2 cellular contexts compared by ENCODE assay signal in the genomic region with DNA sequence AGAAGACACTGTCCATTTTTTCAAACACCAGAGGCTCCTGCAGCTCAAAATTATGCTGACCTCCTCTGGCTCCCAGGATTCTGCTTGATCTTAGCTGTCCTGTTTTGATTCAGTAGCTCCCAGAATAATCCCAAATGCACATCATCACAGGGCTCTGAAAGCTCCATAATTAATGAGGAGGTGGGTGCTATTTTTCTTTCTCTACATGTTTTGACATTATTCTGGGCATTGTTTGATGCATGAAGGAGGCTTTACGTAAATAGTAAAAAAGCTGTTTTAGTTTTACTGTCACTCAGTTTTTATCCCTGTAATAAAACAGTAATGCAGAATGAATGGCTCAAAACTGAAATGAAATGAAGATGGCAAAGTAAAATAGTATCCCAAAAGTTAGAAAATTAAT.
"Had no signal": no experiment of that assay in that cellular context is flagged by ENCODE, and none has a peak within 500 bp of the region (broad histone marks: within the 10 kb centered on the region; RNA-seq: fewer than 3 reads in every experiment).

No MANE protein-coding gene starts in this region.

- DNase-seq: GDM1, GF-D8 had no signal
